Comparison of ENCODE assay signal across 8 cellular contexts in genomic region chr9:92293452-92294296, GRCh38. TPM values are rescaled to one million over a fixed set of nuclear protein-coding genes. Genes with fewer than 3 reads are reported as not detected.
DNase-seq lines count a peak whose midpoint lies in the region; ATAC-seq and TF ChIP-seq lines count a peak whose summit lies in the region.

TSS of gene IARS1 (minus strand) at chr9:92293697. CDS start at chr9:92289419, 4,278 bp downstream.

- ATAC-seq in HG02610 (IDR thresholded peaks at IDR 0.05; ENCODE audit: unreplicated experiment) (peak; percentile 94), SK-N-SH treated with all-trans-retinoic acid at 6 μM for 48 hours (peak; percentile 99)

- peak within 1 kb of the TSS; percentile 81 for H3K4me3 ChIP-seq in suprapubic skin

- peak within 1 kb of the TSS; percentile 85 for H3K27ac ChIP-seq in suprapubic skin

- peaks cover 24% of the 10 kb centered on the region for H3K36me3 ChIP-seq in suprapubic skin

- peaks cover 59% of the 10 kb centered on the region for H3K4me1 Mint-ChIP-seq in activated naive CD4-positive, alpha-beta T cell treated with anti-CD3 and anti-CD28 coated beads, Interleukin-2, amount 50 U/mL, for 24 hours

- H3K9me3 ChIP-seq in suprapubic skin = no peaks in the 10 kb centered on the region

- H3K4me3 Mint-ChIP-seq in activated naive CD4-positive, alpha-beta T cell treated with anti-CD3 and anti-CD28 coated beads, Interleukin-2, amount 50 U/mL, for 24 hours = peak within 1 kb of the TSS; percentile 99

- TF ChIP-seq POLR2A in GM10847 (IDR thresholded peaks at IDR 0.05; ENCODE audit: extremely low read depth, insufficient read length) (peak; percentile 97), suprapubic skin (IDR thresholded peaks at IDR 0.05) (peak in 1 of 2 donors; percentile 33)

- H3K27me3 Mint-ChIP-seq in activated naive CD4-positive, alpha-beta T cell treated with anti-CD3 and anti-CD28 coated beads, Interleukin-2, amount 50 U/mL, for 24 hours = no peaks in the 10 kb centered on the region

- no peaks in the 10 kb centered on the region for H3K9me3 Mint-ChIP-seq in activated naive CD4-positive, alpha-beta T cell treated with anti-CD3 and anti-CD28 coated beads, Interleukin-2, amount 50 U/mL, for 24 hours

- H3K4me1 ChIP-seq in suprapubic skin = peaks cover 39% of the 10 kb centered on the region

- TF ChIP-seq EP300 in suprapubic skin (IDR thresholded peaks at IDR 0.05) = no peak

- peak; percentile 96 for DNase-seq in NCI-H1092 (lab: John Stamatoyannopoulos, UW)
- DNase-seq in globus pallidus (ENCODE audit: low spot score) = peak; percentile 96
- peak; percentile 86 to 99 (median 97) for DNase-seq in nucleus accumbens (lab: John Stamatoyannopoulos, UW)
- DNase-seq in suprapubic skin (ENCODE audit: low spot score in 2 of 2) = peak; percentile 99

- H3K36me3 Mint-ChIP-seq in activated naive CD4-positive, alpha-beta T cell treated with anti-CD3 and anti-CD28 coated beads, Interleukin-2, amount 50 U/mL, for 24 hours = peaks cover 27% of the 10 kb centered on the region

- WGBS in suprapubic skin = under 1% methylated on average over 48 of the region's 63 CpGs

- H3K27me3 ChIP-seq in suprapubic skin = no peaks in the 10 kb centered on the region

- H3K27ac Mint-ChIP-seq in activated naive CD4-positive, alpha-beta T cell treated with anti-CD3 and anti-CD28 coated beads, Interleukin-2, amount 50 U/mL, for 24 hours = peak within 1 kb of the TSS; percentile 99

- TF ChIP-seq CTCF in suprapubic skin (IDR thresholded peaks at IDR 0.05) = peak in 1 of 2 donors; percentile 31

TF ChIP-seq in SK-N-SH treated with all-trans-retinoic acid at 6 μM for 48 hours, 23 proteins besides CTCF, POLR2A, EP300 and RAD21:
- TF ChIP-seq ESRRG (CRISPR knock-in tag; IDR thresholded peaks at IDR 0.05) (no peak), CSDC2 (CRISPR knock-in tag; IDR thresholded peaks at IDR 0.05) (no peak), ISL1 (CRISPR knock-in tag; IDR thresholded peaks at IDR 0.05) (no peak), BACH2 (CRISPR knock-in tag; IDR thresholded peaks at IDR 0.05; ENCODE audit: borderline replicate concordance) (no peak), RARB (CRISPR knock-in tag; IDR thresholded peaks at IDR 0.05) (no peak), PATZ1 (CRISPR knock-in tag; IDR thresholded peaks at IDR 0.05; ENCODE audit: borderline replicate concordance) (no peak), ZFP3 (CRISPR knock-in tag; IDR thresholded peaks at IDR 0.05) (no peak), TSHZ2 (CRISPR knock-in tag; IDR thresholded peaks at IDR 0.05) (no peak), OSR1 (CRISPR knock-in tag; IDR thresholded peaks at IDR 0.05) (no peak), POU6F1 (CRISPR knock-in tag; IDR thresholded peaks at IDR 0.05; ENCODE audit: borderline replicate concordance, low read depth) (no peak), CSRNP3 (CRISPR knock-in tag; IDR thresholded peaks at IDR 0.05) (no peak), ZNF8 (CRISPR knock-in tag; IDR thresholded peaks at IDR 0.05) (no peak)

RNA-seq across cellular contexts. Expression of gene IARS1, which starts in this region (rescaled TPM):
- 100 to 1,000 TPM in 1 of 4 donors, 10 to 100 TPM in 3; 58.8 to 152 (median 80.0) TPM for total RNA-seq in suprapubic skin

Comparison
In these comparisons a context has a peak if more than half of its experiments do, and no peak if none do; other contexts are left out.
1. Peak in every context shown above with its lines: DNase-seq, ATAC-seq, H3K4me3 ChIP-seq and H3K27ac ChIP-seq.